Comparison of ENCODE assay signal across 16 cellular contexts in genomic region chr20:42961771-42962170, GRCh38.
DNase-seq lines count a peak whose midpoint lies in the region; TF ChIP-seq lines count a peak whose summit lies in the region.
"Had no signal": no experiment of that assay in that cellular context is flagged by ENCODE, and none has a peak within 500 bp of the region (broad histone marks: within the 10 kb centered on the region; RNA-seq: fewer than 3 reads in every experiment).

No MANE protein-coding gene starts in this region.

- H3K4me3 ChIP-seq in endodermal cell (ENCODE audit: low read length) (no peak overlapping the region), spleen (no peak overlapping the region), smooth muscle cell (no peak overlapping the region)
- H3K4me3 ChIP-seq: A549 had no signal

- peaks cover 16 to 18% of the 10 kb centered on the region in 2 experiments for H3K4me1 Mint-ChIP-seq in H9
- H3K4me1 Mint-ChIP-seq in endodermal cell: no peaks in the 10 kb centered on the region

- H3K23me2 ChIP-seq in H9 (ENCODE audit: insufficient read length, low read depth, low read length, poor library complexity, severe bottlenecking): no peaks in the 10 kb centered on the region

- H3K9me3 Mint-ChIP-seq in H9 (peaks cover 7 to 8% of the 10 kb centered on the region in 2 experiments), endodermal cell (peaks cover 7% of the 10 kb centered on the region)

- H3K14ac ChIP-seq in H9 (ENCODE audit: insufficient read depth, low read length): no peak overlapping the region; the same call in 1 of the 2 replicates

- intact Hi-C loops in spleen (cut with DNase I; ENCODE audit: low total_unique reads): no loop called here

- H2BK12ac ChIP-seq in H9 (ENCODE audit: insufficient read length, low read depth, low read length): no peak overlapping the region

- H3K27ac ChIP-seq in H9 (ENCODE audit: insufficient read length, low read depth, low read length): no peak overlapping the region
- H3K27ac ChIP-seq in endodermal cell (ENCODE audit: low read depth, low read length): no peak overlapping the region
- H3K27ac ChIP-seq in spleen: peak overlapping the region in 5 of 8 donors; percentile 27 to 69 (median 48)
- no peak overlapping the region for H3K27ac ChIP-seq in smooth muscle cell (ENCODE audit: low read depth)
- H3K27ac ChIP-seq: 22Rv1, A549, C4-2B had no signal

- no peak overlapping the region for H3K18ac ChIP-seq in H9 (ENCODE audit: insufficient read length, low read depth, low read length)

- no peak overlapping the region for H2BK120ac ChIP-seq in H9 (ENCODE audit: low read depth, low read length, poor library complexity, severe bottlenecking)

- H2BK5ac ChIP-seq in H9 (ENCODE audit: insufficient read length, low read length): no peak overlapping the region

- H3K4me3 Mint-ChIP-seq in H9: no peak overlapping the region
- no peak overlapping the region for H3K4me3 Mint-ChIP-seq in endodermal cell
- H3K4me3 Mint-ChIP-seq: CD4-positive, alpha-beta T cell had no signal

- no peak for TF ChIP-seq CTCF in H9 (conservative IDR thresholded peaks at IDR 0.05)
- TF ChIP-seq CTCF in endodermal cell (conservative IDR thresholded peaks at IDR 0.05): no peak
- no peak for TF ChIP-seq CTCF in spleen (IDR thresholded peaks at IDR 0.05 in 8 of 11, conservative IDR thresholded peaks at IDR 0.05 in 3 of 11)
- no peak for TF ChIP-seq CTCF in smooth muscle cell (IDR thresholded peaks at IDR 0.05; ENCODE audit: borderline replicate concordance, insufficient read depth, poor library complexity, severe bottlenecking)

- H4K5ac ChIP-seq in H9 (ENCODE audit: insufficient read length, low read depth, low read length): no peak overlapping the region

- no peak overlapping the region for H3T11ph ChIP-seq in H9 (ENCODE audit: low read length)

- no peak overlapping the region for H4K91ac ChIP-seq in H9 (ENCODE audit: insufficient read length, low read depth, low read length)

- H3K36me3 Mint-ChIP-seq in H9 (ENCODE audit: insufficient read depth in 1 of 3, low read depth in 3 of 3) (peaks cover 0 to 14% (median 9%) of the 10 kb centered on the region in 3 experiments; a peak in 5 of 7 replicates), endodermal cell (ENCODE audit: low read depth) (no peaks in the 10 kb centered on the region)

- H3K27ac Mint-ChIP-seq in H9 (no peak overlapping the region; a peak in 2 of 7 replicates), endodermal cell (no peak overlapping the region)
- H3K27ac Mint-ChIP-seq: CD4-positive, alpha-beta T cell had no signal

- H2BK15ac ChIP-seq in H9 (ENCODE audit: low read depth, low read length): no peak overlapping the region

- DNase-seq in NCI-H82 (lab: John Stamatoyannopoulos, UW) (peak; percentile 39), NCI-H82 treated with DMSO at 0.1 percent for 48 hours (lab: John Stamatoyannopoulos, UW; ENCODE audit: unreplicated experiment) (no peak), H9 (peak; percentile 52), endodermal cell (peak; percentile 60), spleen (no peak), NCI-H1417 treated with DMSO at 0.1 percent for 48 hours (lab: John Stamatoyannopoulos, UW) (no peak), smooth muscle cell (lab: John Stamatoyannopoulos, UW; ENCODE audit: unreplicated experiment) (no peak)
- DNase-seq: AML-193; Caco-2; CD4-positive, alpha-beta T cell; GDM1; GOT3; HCEC 1CT had no signal

- H2AK5ac ChIP-seq in H9 (ENCODE audit: insufficient read length, low read length): no peak overlapping the region

- H3K27me3 ChIP-seq in H9 (ENCODE audit: insufficient read depth, low read length): no peaks in the 10 kb centered on the region
- H3K27me3 ChIP-seq in endodermal cell (ENCODE audit: control insufficient read depth, insufficient read depth, low read length, poor library complexity, severe bottlenecking): no peaks in the 10 kb centered on the region
- H3K27me3 ChIP-seq in spleen (replicated peaks in 1 of 7): no peaks in the 10 kb centered on the region
- no peaks in the 10 kb centered on the region for H3K27me3 ChIP-seq in smooth muscle cell (ENCODE audit: low read depth)

- H3K27me3 Mint-ChIP-seq in H9 (ENCODE audit: low read depth) (no peaks in the 10 kb centered on the region; the same call in none of the 2 replicates), endodermal cell (ENCODE audit: insufficient read depth) (peaks cover 2% of the 10 kb centered on the region)
- H3K27me3 Mint-ChIP-seq: CD4-positive, alpha-beta T cell had no signal

- H3K79me1 ChIP-seq in H9 (ENCODE audit: insufficient read depth, low read depth, low read length, poor library complexity, severe bottlenecking): no peaks in the 10 kb centered on the region

- H3K56ac ChIP-seq in H9 (ENCODE audit: insufficient read length, low read depth, low read length): no peak overlapping the region

- WGBS in H9 (ENCODE audit: extremely low coverage, insufficient read length, low lambda C conversion rate): no CpG with 5 or more reads among the region's 6 CpGs
- 86 to 93% methylated on average over 6 of the region's 6 CpGs for WGBS in endodermal cell (ENCODE audit: insufficient coverage in 1 of 2, insufficient read length in 1 of 2), 2 experiments
- 68 to 80% (median 73%) methylated on average over 6 of the region's 6 CpGs for WGBS in spleen, 5 donors
- WGBS in smooth muscle cell (ENCODE audit: low lambda C conversion rate): 73% methylated on average over 6 of the region's 6 CpGs

- H3K9me3 ChIP-seq in H9 (ENCODE audit: control insufficient read depth, low read depth, low read length) (no peaks in the 10 kb centered on the region), endodermal cell (ENCODE audit: control insufficient read depth, low read length) (peaks cover 7% of the 10 kb centered on the region), spleen (peaks cover 0 to 4% (median 0%) of the 10 kb centered on the region in 8 donors), smooth muscle cell (replicated peaks; ENCODE audit: low read depth) (no peaks in the 10 kb centered on the region)
- H3K9me3 ChIP-seq: A549, Caco-2 had no signal

- no peak overlapping the region for H2BK20ac ChIP-seq in H9 (ENCODE audit: low read depth, low read length, poor library complexity, severe bottlenecking)

- no peak overlapping the region for H3K23ac ChIP-seq in H9 (ENCODE audit: insufficient read length, low read depth, low read length)

- no peak overlapping the region for H3K4ac ChIP-seq in H9 (ENCODE audit: low read depth, low read length)

- H3F3A ChIP-seq in smooth muscle cell (ENCODE audit: low read depth): no peaks in the 10 kb centered on the region

- no peaks in the 10 kb centered on the region for H3K36me3 ChIP-seq in endodermal cell (ENCODE audit: control insufficient read depth, insufficient read depth, low read length)
- no peaks in the 10 kb centered on the region for H3K36me3 ChIP-seq in spleen
- H3K36me3 ChIP-seq in smooth muscle cell (ENCODE audit: low read depth): no peaks in the 10 kb centered on the region

- H3K4me2 ChIP-seq in H9 (ENCODE audit: insufficient read depth, insufficient read length, low read length) (no peak overlapping the region), smooth muscle cell (no peak overlapping the region)
- H3K4me2 ChIP-seq: A549 had no signal

- H3K79me2 ChIP-seq in H9 (ENCODE audit: insufficient read depth, low read length) (no peaks in the 10 kb centered on the region), smooth muscle cell (ENCODE audit: low read depth) (no peaks in the 10 kb centered on the region)

- TF ChIP-seq POLR2A in spleen (IDR thresholded peaks at IDR 0.05): no peak

- H2AFZ ChIP-seq in H9 (ENCODE audit: low read length) (no peak overlapping the region), smooth muscle cell (ENCODE audit: low read depth) (no peak overlapping the region)

- H3K4me1 ChIP-seq in H9 (ENCODE audit: insufficient read depth, low read length): no peaks in the 10 kb centered on the region
- no peaks in the 10 kb centered on the region for H3K4me1 ChIP-seq in endodermal cell (ENCODE audit: control insufficient read depth, insufficient read depth, low read length)
- peaks cover 0 to 3% (median 0%) of the 10 kb centered on the region in 6 donors for H3K4me1 ChIP-seq in spleen
- no peaks in the 10 kb centered on the region for H3K4me1 ChIP-seq in smooth muscle cell (ENCODE audit: low read depth)
- H3K4me1 ChIP-seq: A549, Caco-2 had no signal

- H4K20me1 ChIP-seq in H9 (ENCODE audit: control insufficient read depth, insufficient read depth, insufficient read length) (no peaks in the 10 kb centered on the region), smooth muscle cell (ENCODE audit: low read depth) (no peaks in the 10 kb centered on the region)

- no peak overlapping the region for H4K8ac ChIP-seq in H9 (replicated peaks; ENCODE audit: insufficient read length, low read depth, low read length)

- H3K9ac ChIP-seq in H9 (ENCODE audit: extremely low read depth, insufficient read length, low read length) (no peak overlapping the region), endodermal cell (ENCODE audit: extremely low read depth, low read length, poor library complexity, severe bottlenecking) (no peak overlapping the region), smooth muscle cell (ENCODE audit: low read depth) (no peak overlapping the region)

Comparison
In these comparisons a context has a peak if more than half of its experiments do, and no peak if none do; other contexts are left out.
1. DNase-seq: peak in NCI-H82 (single experiment), H9 (single experiment) and endodermal cell (single experiment); none in NCI-H82 treated with DMSO at 0.1 percent for 48 hours (single experiment), spleen (single experiment), NCI-H1417 treated with DMSO at 0.1 percent for 48 hours (single experiment) and smooth muscle cell (single experiment).
2. H3K27ac ChIP-seq: peak in spleen (5 of 8); none in H9 (single experiment), endodermal cell (single experiment) and smooth muscle cell (single experiment).